In the genomic region with DNA sequence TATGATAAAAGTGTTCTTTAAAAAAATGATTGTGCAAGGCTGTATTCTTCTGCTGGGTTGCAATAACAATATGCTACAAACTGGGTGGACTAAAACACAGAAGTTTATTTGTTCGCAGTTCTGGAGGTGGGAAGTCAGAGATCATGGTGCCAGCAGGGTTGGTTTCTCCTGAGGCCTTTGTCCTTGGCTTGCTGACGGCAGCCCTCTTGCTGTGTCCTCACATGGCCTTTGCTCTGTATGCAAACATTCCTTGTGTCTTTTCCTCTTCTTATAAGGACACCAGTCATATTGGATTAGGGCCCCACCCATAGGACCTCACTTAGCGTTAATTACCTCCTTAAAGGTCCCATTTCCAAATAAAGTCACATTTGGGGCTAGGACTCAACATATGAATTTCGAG, we compare ENCODE assay signal across 25 cellular contexts.
"Had no signal": no experiment of that assay in that cellular context is flagged by ENCODE, and none has a peak within 500 bp of the region (broad histone marks: within the 10 kb centered on the region; RNA-seq: fewer than 3 reads in every experiment).

No MANE protein-coding gene starts in this region.

- DNase-seq: stimulated activated CD4-positive, alpha-beta T cell treated with anti-CD3 and anti-CD28 coated beads, Interleukin-2, amount 100 ng/mL, for 48 hours; stimulated activated CD4-positive, alpha-beta T cell treated with anti-CD3 and anti-CD28 coated beads, Interleukin-4, amount 100 ng/mL, for 1 hour; stimulated activated CD4-positive, alpha-beta T cell treated with anti-CD3 and anti-CD28 coated beads, Interleukin-4, amount 100 ng/mL, for 24 hours; stimulated activated CD4-positive, alpha-beta T cell treated with anti-CD3 and anti-CD28 coated beads, Interleukin-4, amount 100 ng/mL, for 4 hours; stimulated activated CD8-positive, alpha-beta memory T cell treated with anti-CD3 and anti-CD28 coated beads, Interleukin-4, amount 100 ng/mL, for 48 hours; stimulated activated naive B cell treated with anti-CD40 and anti-IgM and Interleukin-4, amounts not matched to agents 10 μg/mL and 1 μg/mL and 100 μg/mL, for 72 hours; stimulated activated naive CD4-positive, alpha-beta T cell; stimulated activated naive CD4-positive, alpha-beta T cell treated with Interleukin-2 at 50 U/mL for 16 hours; stimulated activated naive CD8-positive, alpha-beta T cell treated with anti-CD3 and anti-CD28 coated beads, Interleukin-15, amount 100 ng/mL, for 72 hours; stimulated activated naive CD8-positive, alpha-beta T cell treated with anti-CD3 and anti-CD28 coated beads, Interleukin-15, Interleukin-2, amounts not matched to agents 100 U/mL and 50 U/mL, for 24 hours; stomach; substantia nigra; thyroid gland; tibial artery; transverse colon; trophoblast cell; upper lobe of left lung; upper lobe of right lung; uterus had no signal

- H3K9me3 ChIP-seq: stomach, suprapubic skin, thoracic aorta, thyroid gland, tibial artery, tibial nerve, transverse colon, upper lobe of left lung, upper lobe of right lung, uterus, vagina had no signal

- H3K27ac ChIP-seq: stomach, suprapubic skin, thoracic aorta, thyroid gland, tibial artery, tibial nerve, transverse colon, upper lobe of left lung, upper lobe of right lung, uterus, vagina had no signal

- H3K4me3 ChIP-seq: stomach, suprapubic skin, thoracic aorta, thyroid gland, tibial artery, tibial nerve, transverse colon, upper lobe of left lung, upper lobe of right lung, uterus, vagina had no signal

- H3K27me3 ChIP-seq: stomach, suprapubic skin, thyroid gland, tibial artery, tibial nerve, transverse colon, upper lobe of left lung, upper lobe of right lung, uterus, vagina had no signal

- ATAC-seq: stimulated activated effector memory CD8-positive, alpha-beta T cell treated with anti-CD3 and anti-CD28 coated beads, Interleukin-12 subunit alpha, Interleukin-12 subunit beta, amount 100 ng/mL, for 72 hours; stimulated activated memory B cell treated with anti-CD40 and anti-IgM and Interleukin-4, amounts not matched to agents 10 μg/mL and 1 μg/mL and 100 μg/mL, for 72 hours; stimulated activated naive B cell treated with anti-CD40 and anti-IgM and Interleukin-4, amounts not matched to agents 10 μg/mL and 1 μg/mL and 100 μg/mL, for 72 hours; stimulated activated naive CD8-positive, alpha-beta T cell treated with anti-CD3 and anti-CD28 coated beads, Interleukin-15, amount 100 ng/mL, for 72 hours; stimulated activated naive CD8-positive, alpha-beta T cell treated with anti-CD3 and anti-CD28 coated beads, Interleukin-15, Interleukin-2, amounts not matched to agents 100 U/mL and 50 U/mL, for 24 hours; upper lobe of right lung had no signal

- H3K36me3 ChIP-seq: stomach, suprapubic skin, thoracic aorta, thyroid gland, tibial artery, tibial nerve, transverse colon, upper lobe of left lung, upper lobe of right lung, uterus, vagina had no signal

- H3K4me1 ChIP-seq: stomach, suprapubic skin, thyroid gland, tibial artery, tibial nerve, transverse colon, upper lobe of left lung, upper lobe of right lung, uterus, vagina had no signal
